Comparison of ENCODE assay signal across 8 cellular contexts in genomic region chr1:9823943-9824701, GRCh38. TPM values are rescaled to one million over a fixed set of nuclear protein-coding genes. Genes with fewer than 3 reads are reported as not detected.
DNase-seq lines count a peak whose midpoint lies in the region; ATAC-seq and TF ChIP-seq lines count a peak whose summit lies in the region.

Gene CLSTN1, minus strand, starts transcription at chr1:9823965. Its CDS starts 232 bp downstream, at chr1:9823733.

- H3K27ac Mint-ChIP-seq in IgD-negative memory B cell: peak within 1 kb of the TSS; percentile 92 to 98 (median 94)
- H3K27ac Mint-ChIP-seq in natural killer cell treated with Interleukin-12 subunit alpha and Interleukin-12 subunit beta and Interleukin-15 and Interleukin-18, amount 100 ng/mL, for 72 hours: peak within 1 kb of the TSS; percentile 47 to 74

- CTCF ChIA-PET in RWPE1 (lab: Yijun Ruan, JAX): no interaction called here

- ATAC-seq in GM19463 (IDR thresholded peaks at IDR 0.05; ENCODE audit: unreplicated experiment): peak; percentile 53
- peak; percentile 91 to 94 for ATAC-seq in natural killer cell treated with Interleukin-12 subunit alpha and Interleukin-12 subunit beta and Interleukin-15 and Interleukin-18, amount 100 ng/mL, for 72 hours

- peak within 1 kb of the TSS; percentile 91 for H3K4me2 ChIP-seq in BLaER1

- peak within 1 kb of the TSS; percentile 93 for H3K9ac ChIP-seq in BLaER1

- POLR2A ChIA-PET in RWPE1 (lab: Yijun Ruan, JAX; ENCODE audit: low non-redundant PET): no interaction called here

- TF ChIP-seq CTCF in RWPE1 (conservative IDR thresholded peaks at IDR 0.05; ENCODE audit: low read depth): no peak
- no peak for TF ChIP-seq CTCF in fibroblast of pulmonary artery (IDR thresholded peaks at IDR 0.05; ENCODE audit: low read length, missing control alignments)

- no peaks in the 10 kb centered on the region for H3K9me3 Mint-ChIP-seq in IgD-negative memory B cell
- no peaks in the 10 kb centered on the region for H3K9me3 Mint-ChIP-seq in natural killer cell treated with Interleukin-12 subunit alpha and Interleukin-12 subunit beta and Interleukin-15 and Interleukin-18, amount 100 ng/mL, for 72 hours

- 0 out of 2 replicates have a peak, but pooled peaks cover 6% of the 10 kb centered on the region for H3K36me3 ChIP-seq in BLaER1

- H3K27me3 ChIP-seq in BLaER1: no peaks in the 10 kb centered on the region

- H3K4me1 Mint-ChIP-seq in IgD-negative memory B cell: peaks cover 33 to 37% (median 36%) of the 10 kb centered on the region in 3 donors
- H3K4me1 Mint-ChIP-seq in natural killer cell treated with Interleukin-12 subunit alpha and Interleukin-12 subunit beta and Interleukin-15 and Interleukin-18, amount 100 ng/mL, for 72 hours (ENCODE audit: low read depth in 2 of 2): peaks cover 34 to 37% of the 10 kb centered on the region in 2 donors

- peaks cover 43% of the 10 kb centered on the region for H3K4me1 ChIP-seq in BLaER1

- H4K20me1 ChIP-seq in BLaER1: peaks cover 40% of the 10 kb centered on the region

- DNase-seq in RWPE1 (ENCODE audit: low spot score) (peak; percentile 92), fibroblast of pulmonary artery (ENCODE audit: low read depth) (peak; percentile 84)
- peak; percentile 85 for DNase-seq in activated T-helper 9 cell treated with anti-CD3 and anti-CD28 coated beads, Interleukin-2, amount 50 U/mL, for 16 hours (ENCODE audit: low read depth)
- peak; percentile 92 for DNase-seq in natural killer cell treated with Interleukin-12 subunit alpha and Interleukin-12 subunit beta and Interleukin-15 and Interleukin-18, amount 100 ng/mL, for 72 hours (ENCODE audit: low spot score)
- DNase-seq in stimulated activated naive CD4-positive, alpha-beta T cell (lab: John Stamatoyannopoulos, UW): peak; percentile 71 to 86 (median 83)

- H3K4me3 ChIP-seq in BLaER1: peak within 1 kb of the TSS; percentile 99
- H3K4me3 ChIP-seq in fibroblast of pulmonary artery (replicated peaks; ENCODE audit: low read depth, low read length): peak within 1 kb of the TSS; percentile 83

- peak within 1 kb of the TSS; percentile 93 to 100 (median 94) for H3K4me3 Mint-ChIP-seq in IgD-negative memory B cell
- H3K4me3 Mint-ChIP-seq in natural killer cell treated with Interleukin-12 subunit alpha and Interleukin-12 subunit beta and Interleukin-15 and Interleukin-18, amount 100 ng/mL, for 72 hours: peak within 1 kb of the TSS; percentile 92

- H3K27me3 Mint-ChIP-seq in IgD-negative memory B cell: no peaks in the 10 kb centered on the region
- no peaks in the 10 kb centered on the region for H3K27me3 Mint-ChIP-seq in natural killer cell treated with Interleukin-12 subunit alpha and Interleukin-12 subunit beta and Interleukin-15 and Interleukin-18, amount 100 ng/mL, for 72 hours

- peaks cover 3% of the 10 kb centered on the region for H3K36me3 Mint-ChIP-seq in IgD-negative memory B cell
- H3K36me3 Mint-ChIP-seq in natural killer cell treated with Interleukin-12 subunit alpha and Interleukin-12 subunit beta and Interleukin-15 and Interleukin-18, amount 100 ng/mL, for 72 hours: no peaks in the 10 kb centered on the region

- H3K27ac ChIP-seq in BLaER1 (peak within 1 kb of the TSS; percentile 93), RWPE1 (peak within 1 kb of the TSS; percentile 98)

- H3K9me3 ChIP-seq in BLaER1: no peaks in the 10 kb centered on the region

RNA-seq across cellular contexts. Expression of gene CLSTN1, which starts in this region (rescaled TPM):
- polyA plus RNA-seq in IgD-negative memory B cell: 24.7 TPM
- 10 to 100 TPM; 57.3 to 66.4 TPM for total RNA-seq in natural killer cell treated with Interleukin-12 subunit alpha and Interleukin-12 subunit beta and Interleukin-15 and Interleukin-18, amount 100 ng/mL, for 72 hours

Comparison
In these comparisons a context has a peak if more than half of its experiments do, and no peak if none do; other contexts are left out.
1. Peak in every context shown above with its lines: DNase-seq, ATAC-seq, H3K4me3 ChIP-seq and H3K27ac ChIP-seq.